Comparison of ENCODE assay signal across 8 cellular contexts in genomic region chr11:119196833-119197483, GRCh38. TPM values are rescaled to one million over a fixed set of nuclear protein-coding genes. Genes with fewer than 3 reads are reported as not detected.
DNase-seq lines count a peak whose midpoint lies in the region; ATAC-seq and TF ChIP-seq lines count a peak whose summit lies in the region.

No MANE protein-coding gene starts in this region.

- TF ChIP-seq CTCF in choroid plexus epithelial cell (conservative IDR thresholded peaks at IDR 0.05; ENCODE audit: low read depth, low read length), result peak; percentile 85

- intact Hi-C loops in posterior vena cava (cut with DNase I), result loop anchor here in 1 of 2 donors (10.0 kb wide), 1 partner anchor 52 kb away; the partner anchor contains the start of gene ABCG4

- peak; percentile 64 for ATAC-seq in HG03432 (IDR thresholded peaks at IDR 0.05; ENCODE audit: unreplicated experiment)

- DNase-seq in GDM1 (lab: John Stamatoyannopoulos, UW) (peak; percentile 63), NCI-H510A treated with DMSO at 0.1 percent for 48 hours (lab: John Stamatoyannopoulos, UW) (peak; percentile 92), choroid plexus epithelial cell (ENCODE audit: low read depth) (peak; percentile 95), left kidney (ENCODE audit: low read depth, low spot score) (peak; percentile 93), posterior vena cava (ENCODE audit: low spot score) (no peak)
- DNase-seq in activated CD4-positive, alpha-beta T cell treated with anti-CD3 and anti-CD28 coated beads for 1 hour, result peak; percentile 34
- peak; percentile 13 to 66 (median 14) for DNase-seq in stimulated activated CD4-positive, alpha-beta T cell treated with anti-CD3 and anti-CD28 coated beads, TNF-alpha, amount 100 ng/mL, for 4 hours (ENCODE audit: low read depth in 3 of 3)

- no peak overlapping the region for H3K4me3 ChIP-seq in choroid plexus epithelial cell (ENCODE audit: low read depth, low read length)

RNA-seq across cellular contexts. Expression of gene CBL, which starts 9.2 kb away (rescaled TPM):
- 10 to 100 TPM; 23.3 to 32.8 TPM for total RNA-seq in posterior vena cava

RNA-seq across cellular contexts. Expression of gene NHERF4, which starts 11.7 kb away (rescaled TPM):
- total RNA-seq in posterior vena cava, result under 1 TPM in 1 of 2 donors, not detected in 1; 0.14 TPM

RNA-seq across cellular contexts. Expression of gene NLRX1, which starts 28.4 kb away (rescaled TPM):
- 10 to 100 TPM; 14.9 to 23.9 TPM for total RNA-seq in posterior vena cava

RNA-seq across cellular contexts. Expression of gene ABCG4, which starts 48.1 kb away (rescaled TPM):
- total RNA-seq in posterior vena cava, result under 1 TPM; 0.23 to 0.43 TPM
